24 cellular contexts compared by ENCODE assay signal in the genomic region with DNA sequence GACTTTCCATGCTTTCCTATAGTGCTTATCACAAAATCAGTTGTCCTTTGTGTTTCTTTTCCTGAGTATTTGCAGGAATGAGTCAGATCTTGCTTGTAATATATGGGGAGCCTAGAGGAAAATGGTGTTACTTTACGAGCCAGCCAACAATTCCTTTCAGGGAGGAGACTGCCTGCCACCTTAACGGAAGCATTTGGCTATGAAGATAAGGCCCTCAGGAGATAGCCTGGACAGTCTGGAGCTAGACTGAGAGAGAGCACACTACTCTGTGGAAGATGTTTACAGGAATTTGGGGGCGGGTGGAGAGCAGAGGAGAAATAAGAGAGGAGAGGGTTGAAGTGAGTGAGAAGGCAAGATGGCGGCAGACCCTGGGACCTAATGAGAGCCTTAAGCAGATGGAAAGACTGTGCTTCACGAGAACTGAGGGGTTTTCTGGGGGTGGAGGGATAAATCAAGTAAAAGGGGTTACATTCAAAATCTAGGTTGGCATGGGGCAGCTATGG.
DNase-seq lines count a peak whose midpoint lies in the region; ATAC-seq, FAIRE-seq and TF ChIP-seq lines count a peak whose summit lies in the region.
"Had no signal": no experiment of that assay in that cellular context is flagged by ENCODE, and none has a peak within 500 bp of the region (broad histone marks: within the 10 kb centered on the region; RNA-seq: fewer than 3 reads in every experiment).

No MANE protein-coding gene starts in this region.

- in situ Hi-C loops in K562 (cut with MboI) = no loop called here

- H3K27me3 ChIP-seq in heart left ventricle (peaks cover 0 to 4% (median 0%) of the 10 kb centered on the region in 9 donors), K562 (ENCODE audit: control insufficient read depth in 2 of 2, insufficient read depth in 2 of 2, low read length in 2 of 2) (no peaks in the 10 kb centered on the region), lower lobe of right lung (ENCODE audit: low read depth) (no peaks in the 10 kb centered on the region), upper lobe of right lung (no peaks in the 10 kb centered on the region)
- H3K27me3 ChIP-seq: adrenal gland, stomach had no signal

- peak; percentile 92 for TF ChIP-seq EP300 in K562 (IDR thresholded peaks at IDR 0.05; ENCODE audit: low read length)

- H3K4me3 ChIP-seq in heart left ventricle (no peak overlapping the region), K562 (no peak overlapping the region; the same call in 1 of the 2 replicates), lower lobe of right lung (no peak overlapping the region), upper lobe of right lung (no peak overlapping the region)
- H3K4me3 ChIP-seq: adrenal gland, GM12878, heart right ventricle, stomach, tibial nerve had no signal

- DNase-seq in heart left ventricle (no peak), cardiac septum (ENCODE audit: low spot score) (no peak), K562 (ENCODE audit: extremely low read depth in 1 of 4, low spot score in 3 of 4) (peak; percentile 53 to 90 (median 72)), lower lobe of right lung (no peak), upper lobe of right lung (no peak), NCI-H2081 (lab: John Stamatoyannopoulos, UW) (no peak), T1000 (lab: John Stamatoyannopoulos, UW) (no peak), SHP77 (lab: John Stamatoyannopoulos, UW) (no peak)
- DNase-seq: 8988T; activated CD4-positive, CD25-positive, alpha-beta regulatory T cell treated with anti-CD3 and anti-CD28 coated beads, Interleukin-2, amount 50 U/mL, for 72 hours; activated naive CD4-positive, alpha-beta T cell; activated T-cell treated with anti-CD3 and anti-CD28 coated beads, Interleukin-2, amount 50 U/mL, for 24 hours; adrenal gland; AML-193; DMS79; heart right ventricle; MM.1S; NCI-H2171 treated with DMSO at 0.1 percent for 48 hours; NCI-H526 treated with DMSO at 0.1 percent for 48 hours; nucleus accumbens; stomach had no signal

- H3K4me2 ChIP-seq in K562 (ENCODE audit: insufficient read depth, low read length) = peak overlapping the region; percentile 76

- no peaks in the 10 kb centered on the region for H3K9me1 ChIP-seq in K562 (ENCODE audit: control insufficient read depth, insufficient read depth, low read length)

- TF ChIP-seq POLR2A in heart left ventricle (IDR thresholded peaks at IDR 0.05) (no peak), K562 (conservative IDR thresholded peaks at IDR 0.05) (peak; percentile 73)

- POLR2A ChIA-PET in K562 (lab: Yijun Ruan, JAX) = interaction anchor here (0.9 to 3.9 kb wide), 4 partner anchors 8 to 13 kb away, joined by 3 to 18 read pairs (median 6); no protein-coding TSS in a partner anchor

- BruUV-seq in K562 (replicated peaks; lab: Mats Ljungman, UMichigan) = no TSS peak

- H4K20me1 ChIP-seq in K562 (replicated peaks; ENCODE audit: control insufficient read depth, insufficient read depth, low read length) = no peaks in the 10 kb centered on the region

- H3K27ac ChIP-seq in heart left ventricle = peak overlapping the region in 1 of 12 donors; percentile 17
- H3K27ac ChIP-seq in K562 (ENCODE audit: extremely low read depth, low read depth, low read length) = peak overlapping the region; percentile 80
- peak overlapping the region; percentile 22 for H3K27ac ChIP-seq in lower lobe of right lung
- H3K27ac ChIP-seq in upper lobe of right lung = peak overlapping the region; percentile 33
- H3K27ac ChIP-seq: adrenal gland, HL-60, stomach, tibial nerve had no signal

- H3K9ac ChIP-seq in K562 (ENCODE audit: insufficient read depth in 1 of 2, low read depth in 2 of 2, low read length in 2 of 2) = peak overlapping the region; percentile 24 to 72; a peak in 3 of 4 replicates

- ATAC-seq in heart left ventricle (peak in 3 of 4 donors; percentile 41 to 63 (median 53)), K562 (peak; percentile 96), lower lobe of right lung (peak; percentile 55 to 66), upper lobe of right lung (peak; percentile 73)
- ATAC-seq: GM12878 had no signal

- H3K79me2 ChIP-seq in K562 (ENCODE audit: control insufficient read depth, insufficient read depth, low read length) = no peaks in the 10 kb centered on the region

- CTCF ChIA-PET in K562 (lab: Yijun Ruan, JAX; ENCODE audit: low intra/inter-chr PET ratio) = no interaction called here

- FAIRE-seq in K562 (lab: Jason Lieb, UNC) = peak; percentile 98
- FAIRE-seq: GM12878 had no signal

- WGBS in heart left ventricle, 4 donors = 61 to 76% (median 66%) methylated on average over 5 of the region's 5 CpGs
- 0% methylated on average over 5 of the region's 5 CpGs for WGBS in K562 (ENCODE audit: insufficient coverage, low coverage, missing lambda C conversion rate)

- no peak for TF ChIP-seq CTCF in heart left ventricle (IDR thresholded peaks at IDR 0.05)
- no peak for TF ChIP-seq CTCF in K562 (IDR thresholded peaks at IDR 0.05 in 2 of 3, conservative IDR thresholded peaks at IDR 0.05 in 1 of 3; ENCODE audit: insufficient read depth in 2 of 3, low read depth in 1 of 3, low read length in 3 of 3)
- no peak for TF ChIP-seq CTCF in lower lobe of right lung (IDR thresholded peaks at IDR 0.05)
- no peak for TF ChIP-seq CTCF in upper lobe of right lung (IDR thresholded peaks at IDR 0.05)

- no peaks in the 10 kb centered on the region for H3K4me1 ChIP-seq in heart left ventricle
- H3K4me1 ChIP-seq in K562 (replicated peaks in 1 of 2; ENCODE audit: control insufficient read depth in 2 of 2, insufficient read depth in 2 of 2, low read length in 2 of 2) = peaks cover 7 to 46% of the 10 kb centered on the region in 2 experiments
- no peaks in the 10 kb centered on the region for H3K4me1 ChIP-seq in lower lobe of right lung
- no peaks in the 10 kb centered on the region for H3K4me1 ChIP-seq in upper lobe of right lung
- H3K4me1 ChIP-seq: adrenal gland, heart right ventricle, stomach, tibial nerve had no signal

- peak overlapping the region; percentile 96 for H2AFZ ChIP-seq in K562 (ENCODE audit: low read depth, low read length)

- intact Hi-C loops in heart left ventricle (cut with DNase I) (no loop called here), cardiac septum (cut with DNase I) (no loop called here), K562 (cut with micrococcal nuclease) (loop anchor here (1.0 kb wide), 1 partner anchor 19 kb away; no protein-coding TSS in a partner anchor), lower lobe of right lung (cut with DNase I) (no loop called here), upper lobe of right lung (cut with DNase I) (no loop called here)

- no peaks in the 10 kb centered on the region for H3K9me3 ChIP-seq in heart left ventricle
- no peaks in the 10 kb centered on the region for H3K9me3 ChIP-seq in K562 (replicated peaks; ENCODE audit: control insufficient read depth, insufficient read depth, low read depth, low read length)
- H3K9me3 ChIP-seq in lower lobe of right lung = no peaks in the 10 kb centered on the region
- H3K9me3 ChIP-seq in upper lobe of right lung = no peaks in the 10 kb centered on the region
- H3K9me3 ChIP-seq: adrenal gland, heart right ventricle, stomach, tibial nerve had no signal

- H3K36me3 ChIP-seq in heart left ventricle (no peaks in the 10 kb centered on the region), K562 (ENCODE audit: control insufficient read depth, insufficient read depth, low read length) (no peaks in the 10 kb centered on the region), lower lobe of right lung (no peaks in the 10 kb centered on the region), upper lobe of right lung (no peaks in the 10 kb centered on the region)
- H3K36me3 ChIP-seq: adrenal gland, heart right ventricle, stomach, tibial nerve had no signal

- 0 out of 4 replicates have a peak, but pooled peaks of 1 of the 2 experiments have one; percentile 13 for TF ChIP-seq RAD21 in K562 (CRISPR knock-in tag; conservative IDR thresholded peaks at IDR 0.05 in 1 of 2, IDR thresholded peaks at IDR 0.05 in 1 of 2)

TF ChIP-seq in K562, 482 proteins besides CTCF, POLR2A, EP300 and RAD21 (continues in another document):
- TF ChIP-seq HSF4 (CRISPR knock-in tag; IDR thresholded peaks at IDR 0.05; ENCODE audit: borderline replicate concordance) = no peak
- no peak for TF ChIP-seq TFAM (CRISPR knock-in tag; conservative IDR thresholded peaks at IDR 0.05)
- TF ChIP-seq ZNF764 (CRISPR knock-in tag; IDR thresholded peaks at IDR 0.05; ENCODE audit: low read depth) = no peak
- TF ChIP-seq, protein P1, sequence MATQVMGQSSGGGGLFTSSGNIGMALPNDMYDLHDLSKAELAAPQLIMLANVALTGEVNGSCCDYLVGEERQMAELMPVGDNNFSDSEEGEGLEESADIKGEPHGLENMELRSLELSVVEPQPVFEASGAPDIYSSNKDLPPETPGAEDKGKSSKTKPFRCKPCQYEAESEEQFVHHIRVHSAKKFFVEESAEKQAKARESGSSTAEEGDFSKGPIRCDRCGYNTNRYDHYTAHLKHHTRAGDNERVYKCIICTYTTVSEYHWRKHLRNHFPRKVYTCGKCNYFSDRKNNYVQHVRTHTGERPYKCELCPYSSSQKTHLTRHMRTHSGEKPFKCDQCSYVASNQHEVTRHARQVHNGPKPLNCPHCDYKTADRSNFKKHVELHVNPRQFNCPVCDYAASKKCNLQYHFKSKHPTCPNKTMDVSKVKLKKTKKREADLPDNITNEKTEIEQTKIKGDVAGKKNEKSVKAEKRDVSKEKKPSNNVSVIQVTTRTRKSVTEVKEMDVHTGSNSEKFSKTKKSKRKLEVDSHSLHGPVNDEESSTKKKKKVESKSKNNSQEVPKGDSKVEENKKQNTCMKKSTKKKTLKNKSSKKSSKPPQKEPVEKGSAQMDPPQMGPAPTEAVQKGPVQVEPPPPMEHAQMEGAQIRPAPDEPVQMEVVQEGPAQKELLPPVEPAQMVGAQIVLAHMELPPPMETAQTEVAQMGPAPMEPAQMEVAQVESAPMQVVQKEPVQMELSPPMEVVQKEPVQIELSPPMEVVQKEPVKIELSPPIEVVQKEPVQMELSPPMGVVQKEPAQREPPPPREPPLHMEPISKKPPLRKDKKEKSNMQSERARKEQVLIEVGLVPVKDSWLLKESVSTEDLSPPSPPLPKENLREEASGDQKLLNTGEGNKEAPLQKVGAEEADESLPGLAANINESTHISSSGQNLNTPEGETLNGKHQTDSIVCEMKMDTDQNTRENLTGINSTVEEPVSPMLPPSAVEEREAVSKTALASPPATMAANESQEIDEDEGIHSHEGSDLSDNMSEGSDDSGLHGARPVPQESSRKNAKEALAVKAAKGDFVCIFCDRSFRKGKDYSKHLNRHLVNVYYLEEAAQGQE (CRISPR knock-in tag; IDR thresholded peaks at IDR 0.05; ENCODE audit: low read depth) = no peak
- peak; percentile 31; the same call in 1 of the 2 replicates for TF ChIP-seq OTX1 (CRISPR knock-in tag; IDR thresholded peaks at IDR 0.05)
- peak; percentile 73 for TF ChIP-seq FOXM1 (IDR thresholded peaks at IDR 0.05; ENCODE audit: low read depth)
- TF ChIP-seq FOXM1 (CRISPR knock-in tag; IDR thresholded peaks at IDR 0.05; ENCODE audit: low read depth) = no peak
- TF ChIP-seq L3MBTL2 (IDR thresholded peaks at IDR 0.05) = peak; percentile 32; the same call in 1 of the 2 replicates

Comparison
In these comparisons a context has a peak if more than half of its experiments do, and no peak if none do; other contexts are left out.
1. DNase-seq: peak in K562 (4 of 4); none in heart left ventricle (0 of 5), cardiac septum (single experiment), lower lobe of right lung (single experiment), upper lobe of right lung (single experiment), NCI-H2081 (0 of 2), T1000 (single experiment) and SHP77 (0 of 2).
2. Peak in every context shown above with its lines, with median percentiles within 50 percentile points of each other: ATAC-seq.